In the genomic region with DNA sequence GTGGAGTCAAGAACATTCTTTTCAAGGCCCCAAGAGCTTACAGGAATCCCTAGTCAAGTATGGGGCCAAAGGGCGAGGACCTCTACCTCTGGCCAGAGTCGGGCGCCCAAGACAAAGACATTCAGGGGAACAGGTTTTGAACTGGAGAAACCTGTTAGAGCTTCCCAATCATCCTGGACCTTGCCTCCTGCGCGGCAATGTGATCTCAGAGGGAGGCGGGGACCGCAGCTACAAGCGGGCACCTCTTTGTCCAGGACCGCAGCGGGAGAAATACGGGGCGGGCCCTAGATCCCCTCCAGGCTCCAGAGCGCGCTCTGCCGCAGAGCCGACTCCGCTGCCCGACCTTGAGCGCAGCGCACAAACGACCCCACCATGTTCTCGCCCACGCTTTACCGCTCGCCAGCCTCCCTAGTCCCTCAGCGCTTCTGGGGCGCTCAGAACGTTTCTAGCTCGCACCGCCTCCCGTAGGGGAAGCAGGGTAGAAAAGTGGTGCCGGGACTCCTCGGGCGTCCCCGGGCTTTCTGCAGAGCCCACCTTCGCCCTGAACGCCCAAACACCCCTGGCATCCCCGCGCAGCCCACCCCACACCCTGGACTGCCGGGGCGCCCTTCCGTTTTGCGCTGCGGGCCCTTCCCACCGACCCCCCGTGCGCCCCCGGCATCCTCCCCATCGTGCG, we compare ENCODE assay signal across 8 cellular contexts. TPM values are rescaled to one million over a fixed set of nuclear protein-coding genes. Genes with fewer than 3 reads are reported as not detected.
DNase-seq lines count a peak whose midpoint lies in the region; ATAC-seq and TF ChIP-seq lines count a peak whose summit lies in the region.

No MANE protein-coding gene starts in this region.

- no peaks in the 10 kb centered on the region for H3K9me3 ChIP-seq in T-helper 17 cell (ENCODE audit: control insufficient read depth, low read length, poor library complexity, severe bottlenecking)

- peak overlapping the region; percentile 60 for H3K27ac Mint-ChIP-seq in T-helper 17 cell

- DNase-seq in activated gamma-delta T cell treated with Interleukin-2 at 50 U/mL for 16 hours: peak; percentile 17
- no peak for DNase-seq in activated gamma-delta T cell (lab: John Stamatoyannopoulos, UW)
- peak; percentile 69 for DNase-seq in HuH-7 (ENCODE audit: low spot score)
- peak in 1 of 3 donors; percentile 14 for DNase-seq in T-helper 17 cell
- peak; percentile 18 to 24 for DNase-seq in cardiac fibroblast (ENCODE audit: low read depth in 2 of 2)
- peak; percentile 94 for DNase-seq in left kidney (ENCODE audit: low read depth, low spot score)
- DNase-seq in stimulated activated CD4-positive, alpha-beta T cell treated with anti-CD3 and anti-CD28 coated beads, Interleukin-2, amount 100 ng/mL, for 48 hours: peak; percentile 8 to 25
- no peak for DNase-seq in GOT3 (lab: John Stamatoyannopoulos, UW)

- H3K4me3 Mint-ChIP-seq in T-helper 17 cell: peak overlapping the region; percentile 91

- H3K36me3 Mint-ChIP-seq in T-helper 17 cell (ENCODE audit: low read depth): no peaks in the 10 kb centered on the region

- TF ChIP-seq CTCF in cardiac fibroblast (IDR thresholded peaks at IDR 0.05; ENCODE audit: low read depth, low read length): no peak

- H3K4me3 ChIP-seq in cardiac fibroblast (replicated peaks in 1 of 2; ENCODE audit: low read depth in 2 of 2, low read length in 2 of 2): peak overlapping the region; percentile 66 to 67

- H3K4me1 Mint-ChIP-seq in T-helper 17 cell: peaks cover 14% of the 10 kb centered on the region

- peak; percentile 73 for ATAC-seq in T-helper 17 cell

- peaks cover 62% of the 10 kb centered on the region for H3K27me3 Mint-ChIP-seq in T-helper 17 cell

RNA-seq across cellular contexts. Expression of a gene that starts 28.1 kb away (rescaled TPM):
- 10 to 100 TPM; 10.3 to 11.1 TPM for total RNA-seq in T-helper 17 cell

RNA-seq across cellular contexts. Expression of a gene that starts 50.1 kb away (rescaled TPM):
- total RNA-seq in T-helper 17 cell: under 1 TPM in 1 of 2 donors, not detected in 1; 0.97 TPM

RNA-seq across cellular contexts. Expression of a gene that starts 52.7 kb away (rescaled TPM):
- 10 to 100 TPM; 64.2 to 76.2 TPM for total RNA-seq in T-helper 17 cell

Comparison
In these comparisons a context has a peak if more than half of its experiments do, and no peak if none do; other contexts are left out.
1. DNase-seq: peak in activated gamma-delta T cell treated with Interleukin-2 at 50 U/mL for 16 hours (single experiment), HuH-7 (single experiment), cardiac fibroblast (2 of 2), left kidney (single experiment) and stimulated activated CD4-positive, alpha-beta T cell treated with anti-CD3 and anti-CD28 coated beads, Interleukin-2, amount 100 ng/mL, for 48 hours (2 of 2); none in activated gamma-delta T cell (single experiment) and GOT3 (single experiment).